ENCODE assay signal across 8 cellular contexts in the genomic region with DNA sequence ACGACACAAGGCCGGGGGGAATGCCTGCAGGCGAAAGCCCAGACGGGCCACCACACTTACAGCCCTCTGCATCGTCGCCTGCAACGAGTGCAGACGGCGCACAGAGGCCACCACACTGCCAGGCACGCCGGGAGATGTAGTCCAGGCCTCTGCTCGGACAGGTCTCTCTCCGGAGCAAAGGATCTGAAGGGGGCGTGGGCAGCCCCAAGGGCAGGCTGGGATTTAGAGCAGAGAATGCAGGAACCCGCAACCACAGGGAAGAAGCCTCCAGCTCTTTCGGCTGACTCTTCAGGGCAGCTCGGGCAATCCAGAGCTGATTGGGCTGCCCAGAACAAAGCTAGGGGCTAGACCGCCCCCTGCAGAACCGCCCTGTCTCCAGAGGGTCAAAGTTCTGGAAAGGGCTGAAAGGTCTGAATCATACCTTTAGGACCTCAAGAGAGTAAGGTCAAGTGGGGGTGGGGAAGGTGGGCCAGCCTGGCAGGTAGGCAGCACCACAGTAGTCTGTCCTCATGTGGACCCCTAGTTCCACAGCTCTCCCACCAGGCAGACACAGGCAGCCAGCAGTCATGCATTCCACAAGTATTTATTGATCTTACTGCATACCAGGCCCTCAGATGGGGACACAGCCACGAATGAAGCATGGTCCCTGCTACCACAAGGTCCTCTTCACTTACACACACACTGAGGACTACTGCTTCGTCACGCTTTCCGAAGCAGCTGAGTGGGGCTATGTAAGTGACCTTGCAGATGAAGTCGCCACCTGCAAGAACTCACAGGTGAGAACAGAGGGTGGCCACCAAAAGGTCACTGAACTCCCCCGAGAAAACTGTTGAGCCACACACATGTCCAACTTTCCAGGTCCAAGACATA. TPM values are rescaled to one million over a fixed set of nuclear protein-coding genes. Genes with fewer than 3 reads are reported as not detected.
A peak's percentile ranks its signal among the peaks of the same experiment; 100 is the strongest.
DNase-seq lines count a peak whose midpoint lies in the region; ATAC-seq and TF ChIP-seq lines count a peak whose summit lies in the region.

A gene with protein sequence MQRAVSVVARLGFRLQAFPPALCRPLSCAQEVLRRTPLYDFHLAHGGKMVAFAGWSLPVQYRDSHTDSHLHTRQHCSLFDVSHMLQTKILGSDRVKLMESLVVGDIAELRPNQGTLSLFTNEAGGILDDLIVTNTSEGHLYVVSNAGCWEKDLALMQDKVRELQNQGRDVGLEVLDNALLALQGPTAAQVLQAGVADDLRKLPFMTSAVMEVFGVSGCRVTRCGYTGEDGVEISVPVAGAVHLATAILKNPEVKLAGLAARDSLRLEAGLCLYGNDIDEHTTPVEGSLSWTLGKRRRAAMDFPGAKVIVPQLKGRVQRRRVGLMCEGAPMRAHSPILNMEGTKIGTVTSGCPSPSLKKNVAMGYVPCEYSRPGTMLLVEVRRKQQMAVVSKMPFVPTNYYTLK (minus strand): TSS at position 95 of the 870 bp plus-strand sequence. CDS start 23 bp downstream, at position 72.

- H2AK5ac ChIP-seq in mesendoderm (ENCODE audit: low read length), result peak within 1 kb of the TSS; percentile 52

- H3K56ac ChIP-seq in mesendoderm (ENCODE audit: low read length), result peak within 1 kb of the TSS; percentile 99

- no peak within 1 kb of the TSS for H2BK120ac ChIP-seq in mesendoderm (ENCODE audit: low read depth, low read length)

- H3K4me3 ChIP-seq in epithelial cell of proximal tubule (ENCODE audit: low read depth, low read length) (peak within 1 kb of the TSS; percentile 43), mesendoderm (ENCODE audit: low read length) (peak within 1 kb of the TSS; percentile 59)

- peak within 1 kb of the TSS; percentile 18 for H3K27ac ChIP-seq in mesendoderm (ENCODE audit: low read depth, low read length)

- no peaks in the 10 kb centered on the region for H3K9me3 Mint-ChIP-seq in activated T-cell treated with anti-CD3 and anti-CD28 coated beads, Interleukin-2, amount 50 U/mL, for 24 hours
- H3K9me3 Mint-ChIP-seq in type B pancreatic cell, result no peaks in the 10 kb centered on the region

- H2BK5ac ChIP-seq in mesendoderm (ENCODE audit: low read length), result no peak within 1 kb of the TSS

- TF ChIP-seq CTCF in epithelial cell of proximal tubule (conservative IDR thresholded peaks at IDR 0.05; ENCODE audit: low read depth, low read length), result no peak
- TF ChIP-seq CTCF in type B pancreatic cell (conservative IDR thresholded peaks at IDR 0.05), result no peak

- H3K9ac ChIP-seq in mesendoderm (ENCODE audit: low read length), result peak within 1 kb of the TSS; percentile 93

- H3K79me1 ChIP-seq in mesendoderm (ENCODE audit: low read length), result peaks cover 6% of the 10 kb centered on the region

- peak within 1 kb of the TSS; percentile 95 for H3K4me2 ChIP-seq in mesendoderm (ENCODE audit: low read length)

- H3K18ac ChIP-seq in mesendoderm (ENCODE audit: low read length), result no peak within 1 kb of the TSS

- H3K27me3 ChIP-seq in mesendoderm (ENCODE audit: insufficient read depth, low read length, poor library complexity), result no peaks in the 10 kb centered on the region

- DNase-seq in activated T-cell treated with anti-CD3 and anti-CD28 coated beads, Interleukin-2, amount 50 U/mL, for 24 hours, result no peak
- DNase-seq in activated T-cell treated with anti-CD3 and anti-CD28 coated beads, Interleukin-2, amount 50 U/mL, for 48 hours, result no peak
- DNase-seq in epithelial cell of proximal tubule (ENCODE audit: low read depth) (no peak), mesendoderm (peak; percentile 98), type B pancreatic cell (ENCODE audit: extremely low spot score, unreplicated experiment) (peak; percentile 76)

- H3K27ac Mint-ChIP-seq in activated T-cell treated with anti-CD3 and anti-CD28 coated beads, Interleukin-2, amount 50 U/mL, for 24 hours, result peak within 1 kb of the TSS; percentile 85
- peak within 1 kb of the TSS; percentile 65 for H3K27ac Mint-ChIP-seq in type B pancreatic cell

- WGBS in mesendoderm (ENCODE audit: extremely low coverage, insufficient coverage, low lambda C conversion rate), result no CpG with 5 or more reads among the region's 25 CpGs

- no peaks in the 10 kb centered on the region for H3K36me3 ChIP-seq in mesendoderm (ENCODE audit: control insufficient read depth, insufficient read depth, low read length)

- H3K79me2 ChIP-seq in mesendoderm (ENCODE audit: control insufficient read depth, insufficient read depth, low read length), result no peaks in the 10 kb centered on the region

- H3K4me1 Mint-ChIP-seq in activated T-cell treated with anti-CD3 and anti-CD28 coated beads, Interleukin-2, amount 50 U/mL, for 24 hours (ENCODE audit: low read depth), result peaks cover 44% of the 10 kb centered on the region
- H3K4me1 Mint-ChIP-seq in type B pancreatic cell (ENCODE audit: unreplicated experiment), result peaks cover 17% of the 10 kb centered on the region

- no peak within 1 kb of the TSS for H4K5ac ChIP-seq in mesendoderm (ENCODE audit: low read length)

- no peak within 1 kb of the TSS for H4K8ac ChIP-seq in mesendoderm (ENCODE audit: low read depth, low read length)

- H3K4me1 ChIP-seq in mesendoderm (ENCODE audit: control insufficient read depth, low read depth, low read length), result peaks cover 5% of the 10 kb centered on the region

- no peak within 1 kb of the TSS for H3K4ac ChIP-seq in mesendoderm (ENCODE audit: low read depth, low read length)

- H2BK15ac ChIP-seq in mesendoderm (replicated peaks; ENCODE audit: low read depth), result no peak within 1 kb of the TSS

- peaks cover 38% of the 10 kb centered on the region for H3K36me3 Mint-ChIP-seq in activated T-cell treated with anti-CD3 and anti-CD28 coated beads, Interleukin-2, amount 50 U/mL, for 24 hours (ENCODE audit: low read depth)
- H3K36me3 Mint-ChIP-seq in type B pancreatic cell, result no peaks in the 10 kb centered on the region

- no peaks in the 10 kb centered on the region for H3K27me3 Mint-ChIP-seq in activated T-cell treated with anti-CD3 and anti-CD28 coated beads, Interleukin-2, amount 50 U/mL, for 24 hours
- no peaks in the 10 kb centered on the region for H3K27me3 Mint-ChIP-seq in type B pancreatic cell

- H3K23ac ChIP-seq in mesendoderm (ENCODE audit: low read length), result no peak within 1 kb of the TSS

- no peak within 1 kb of the TSS for H3K4me3 Mint-ChIP-seq in activated T-cell treated with anti-CD3 and anti-CD28 coated beads, Interleukin-2, amount 50 U/mL, for 24 hours
- peak within 1 kb of the TSS; percentile 91 for H3K4me3 Mint-ChIP-seq in type B pancreatic cell

- ATAC-seq in GM18861 (IDR thresholded peaks at IDR 0.05; ENCODE audit: unreplicated experiment), result no peak
- no peak for ATAC-seq in HG03045 (IDR thresholded peaks at IDR 0.05; ENCODE audit: unreplicated experiment)
- no peak for ATAC-seq in GM19023 (IDR thresholded peaks at IDR 0.05; ENCODE audit: unreplicated experiment)

RNA-seq across cellular contexts. Expression of the gene that starts here (rescaled TPM):
- total RNA-seq in epithelial cell of proximal tubule (2.3 and 2.5 TPM in 2 replicates), type B pancreatic cell (ENCODE audit: low replicate concordance) (12.5 and 21.6 TPM in 2 replicates)
- 20.4 TPM for polyA plus RNA-seq in mesendoderm (2013, experiment 1 of 2)
- polyA plus RNA-seq in mesendoderm (2013, experiment 2 of 2), result 20.5 TPM

Comparison
In these comparisons a context has a peak if more than half of its experiments do, and no peak if none do; other contexts are left out.
1. DNase-seq: peak in mesendoderm (single experiment) and type B pancreatic cell (single experiment); none in activated T-cell treated with anti-CD3 and anti-CD28 coated beads, Interleukin-2, amount 50 U/mL, for 24 hours (single experiment), activated T-cell treated with anti-CD3 and anti-CD28 coated beads, Interleukin-2, amount 50 U/mL, for 48 hours (0 of 2) and epithelial cell of proximal tubule (single experiment).